14 cellular contexts compared by ENCODE assay signal in the genomic region with DNA sequence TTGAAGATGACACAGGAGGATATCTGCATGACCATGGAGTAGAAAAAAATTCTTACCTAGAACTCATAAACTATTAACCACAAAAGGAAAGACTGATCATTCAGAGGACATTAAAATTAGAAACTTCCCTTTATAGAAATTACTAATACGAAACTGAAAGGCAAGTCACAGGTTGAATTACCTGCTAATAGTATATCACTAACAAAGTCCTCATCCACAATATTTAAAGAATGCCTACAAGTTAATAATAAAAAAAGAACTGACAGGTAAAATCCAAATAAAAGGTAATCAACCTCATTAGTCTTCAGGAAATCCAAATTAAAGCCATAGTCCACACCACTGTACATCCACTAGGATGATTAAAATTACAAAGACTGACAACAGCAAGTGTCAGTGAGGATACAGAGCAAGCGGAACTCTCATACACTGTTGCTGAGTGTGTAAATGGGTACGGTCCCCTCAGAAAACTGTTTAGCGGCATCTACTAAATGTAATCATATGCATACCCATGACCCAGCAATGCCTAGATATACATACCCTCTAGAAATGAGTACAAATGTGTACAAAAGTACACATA.
A peak's percentile ranks its signal among the peaks of the same experiment; 100 is the strongest.
DNase-seq lines count a peak whose midpoint lies in the region; ATAC-seq and TF ChIP-seq lines count a peak whose summit lies in the region.
"Had no signal": no experiment of that assay in that cellular context is flagged by ENCODE, and none has a peak within 500 bp of the region (broad histone marks: within the 10 kb centered on the region; RNA-seq: fewer than 3 reads in every experiment).

No MANE protein-coding gene starts in this region.

- H3K4me3 ChIP-seq in GM23338: no peak overlapping the region
- H3K4me3 ChIP-seq: coronary artery had no signal

- H3K27me3 Mint-ChIP-seq in GM23338 (ENCODE audit: insufficient read depth, low read depth, poor library complexity): peaks cover 3% of the 10 kb centered on the region
- H3K27me3 Mint-ChIP-seq: CD4-positive, CD25-positive, alpha-beta regulatory T cell; stimulated activated naive CD8-positive, alpha-beta T cell treated with anti-CD3 and anti-CD28 coated beads, Interleukin-15, amount 100 ng/mL, for 72 hours had no signal

- no peaks in the 10 kb centered on the region for H3K36me3 ChIP-seq in GM23338 (ENCODE audit: insufficient read depth)
- H3K36me3 ChIP-seq: WERI-Rb-1 had no signal

- TF ChIP-seq CTCF in GM23338 (conservative IDR thresholded peaks at IDR 0.05; ENCODE audit: low read depth in 2 of 2): no peak

- no peaks in the 10 kb centered on the region for H3K9me2 ChIP-seq in GM23338 (ENCODE audit: insufficient read depth)

- H3K4me3 Mint-ChIP-seq in GM23338: no peak overlapping the region
- H3K4me3 Mint-ChIP-seq: CD4-positive, CD25-positive, alpha-beta regulatory T cell; stimulated activated naive CD8-positive, alpha-beta T cell treated with anti-CD3 and anti-CD28 coated beads, Interleukin-15, amount 100 ng/mL, for 72 hours had no signal

- H2AFZ ChIP-seq in GM23338: no peak overlapping the region

- peaks cover 2% of the 10 kb centered on the region; the same call in 2 of the 3 replicates for H3K4me1 Mint-ChIP-seq in GM23338

- no peak overlapping the region for H3K27ac ChIP-seq in GM23338 (ENCODE audit: low read depth)
- H3K27ac ChIP-seq: WERI-Rb-1 had no signal

- H3K4me1 ChIP-seq in GM23338 (ENCODE audit: insufficient read depth): no peaks in the 10 kb centered on the region

- no peak overlapping the region for H3K4me2 ChIP-seq in GM23338

- peak; percentile 87 for ATAC-seq in GM18508 (IDR thresholded peaks at IDR 0.05; ENCODE audit: insufficient read depth, unreplicated experiment)
- ATAC-seq in GM19455 (IDR thresholded peaks at IDR 0.05; ENCODE audit: unreplicated experiment): peak; percentile 82
- ATAC-seq in HG02884 (IDR thresholded peaks at IDR 0.05; ENCODE audit: unreplicated experiment): peak; percentile 73
- ATAC-seq in HG03565 (IDR thresholded peaks at IDR 0.05; ENCODE audit: unreplicated experiment): peak; percentile 89
- no peak for ATAC-seq in GM23338
- ATAC-seq: stimulated activated naive CD8-positive, alpha-beta T cell treated with anti-CD3 and anti-CD28 coated beads, Interleukin-15, amount 100 ng/mL, for 72 hours had no signal

- peaks cover 13% of the 10 kb centered on the region for H3K9me3 Mint-ChIP-seq in GM23338
- H3K9me3 Mint-ChIP-seq: stimulated activated naive CD8-positive, alpha-beta T cell treated with anti-CD3 and anti-CD28 coated beads, Interleukin-15, amount 100 ng/mL, for 72 hours had no signal

- H3K27ac Mint-ChIP-seq in GM23338: no peak overlapping the region
- H3K27ac Mint-ChIP-seq: CD4-positive, CD25-positive, alpha-beta regulatory T cell; stimulated activated naive CD8-positive, alpha-beta T cell treated with anti-CD3 and anti-CD28 coated beads, Interleukin-15, amount 100 ng/mL, for 72 hours had no signal

- no peak for DNase-seq in NCI-H748 (lab: John Stamatoyannopoulos, UW; ENCODE audit: unreplicated experiment)
- no peak for DNase-seq in GM23338 (ENCODE audit: low spot score)
- DNase-seq in mesenteric fat pad (ENCODE audit: low spot score): no peak
- DNase-seq in A172 (ENCODE audit: low spot score): no peak
- DNase-seq: CD4-positive, CD25-positive, alpha-beta regulatory T cell; glutamatergic neuron; stimulated activated CD4-positive, alpha-beta T cell treated with anti-CD3 and anti-CD28 coated beads, Interleukin-12 subunit alpha, Interleukin-12 subunit beta, amount 100 ng/mL, for 4 hours; stimulated activated naive CD8-positive, alpha-beta T cell treated with anti-CD3 and anti-CD28 coated beads, Interleukin-15, amount 100 ng/mL, for 72 hours; WERI-Rb-1 had no signal

- no peaks in the 10 kb centered on the region for H3K27me3 ChIP-seq in GM23338 (ENCODE audit: insufficient read depth)

- no peaks in the 10 kb centered on the region for H3F3A ChIP-seq in GM23338 (replicated peaks; ENCODE audit: low read depth)

- H4K20me1 ChIP-seq in GM23338 (replicated peaks; ENCODE audit: insufficient read depth): no peaks in the 10 kb centered on the region

- H3K36me3 Mint-ChIP-seq in GM23338 (ENCODE audit: low read depth): peaks cover 14% of the 10 kb centered on the region
- H3K36me3 Mint-ChIP-seq: CD4-positive, CD25-positive, alpha-beta regulatory T cell had no signal

- H3K79me2 ChIP-seq in GM23338 (replicated peaks; ENCODE audit: insufficient read depth): no peaks in the 10 kb centered on the region; the same call in 1 of the 2 replicates

TF ChIP-seq in GM23338, 12 proteins besides CTCF, POLR2A, EP300 and RAD21 (continues in another document):
- TF ChIP-seq CREB1 (CRISPR knock-in tag; IDR thresholded peaks at IDR 0.05; ENCODE audit: low read depth): no peak
- no peak for TF ChIP-seq ZNF114 (CRISPR knock-in tag; IDR thresholded peaks at IDR 0.05)
- TF ChIP-seq, protein P1, sequence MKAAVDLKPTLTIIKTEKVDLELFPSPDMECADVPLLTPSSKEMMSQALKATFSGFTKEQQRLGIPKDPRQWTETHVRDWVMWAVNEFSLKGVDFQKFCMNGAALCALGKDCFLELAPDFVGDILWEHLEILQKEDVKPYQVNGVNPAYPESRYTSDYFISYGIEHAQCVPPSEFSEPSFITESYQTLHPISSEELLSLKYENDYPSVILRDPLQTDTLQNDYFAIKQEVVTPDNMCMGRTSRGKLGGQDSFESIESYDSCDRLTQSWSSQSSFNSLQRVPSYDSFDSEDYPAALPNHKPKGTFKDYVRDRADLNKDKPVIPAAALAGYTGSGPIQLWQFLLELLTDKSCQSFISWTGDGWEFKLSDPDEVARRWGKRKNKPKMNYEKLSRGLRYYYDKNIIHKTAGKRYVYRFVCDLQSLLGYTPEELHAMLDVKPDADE (IDR thresholded peaks at IDR 0.05): no peak
- no peak for TF ChIP-seq EZH2phosphoT487 (IDR thresholded peaks at IDR 0.05; ENCODE audit: unreplicated experiment)
- TF ChIP-seq ZNF331 (CRISPR knock-in tag; IDR thresholded peaks at IDR 0.05; ENCODE audit: low read depth): no peak
- TF ChIP-seq NANOG (IDR thresholded peaks at IDR 0.05; ENCODE audit: borderline replicate concordance): no peak
- TF ChIP-seq, protein P2, sequence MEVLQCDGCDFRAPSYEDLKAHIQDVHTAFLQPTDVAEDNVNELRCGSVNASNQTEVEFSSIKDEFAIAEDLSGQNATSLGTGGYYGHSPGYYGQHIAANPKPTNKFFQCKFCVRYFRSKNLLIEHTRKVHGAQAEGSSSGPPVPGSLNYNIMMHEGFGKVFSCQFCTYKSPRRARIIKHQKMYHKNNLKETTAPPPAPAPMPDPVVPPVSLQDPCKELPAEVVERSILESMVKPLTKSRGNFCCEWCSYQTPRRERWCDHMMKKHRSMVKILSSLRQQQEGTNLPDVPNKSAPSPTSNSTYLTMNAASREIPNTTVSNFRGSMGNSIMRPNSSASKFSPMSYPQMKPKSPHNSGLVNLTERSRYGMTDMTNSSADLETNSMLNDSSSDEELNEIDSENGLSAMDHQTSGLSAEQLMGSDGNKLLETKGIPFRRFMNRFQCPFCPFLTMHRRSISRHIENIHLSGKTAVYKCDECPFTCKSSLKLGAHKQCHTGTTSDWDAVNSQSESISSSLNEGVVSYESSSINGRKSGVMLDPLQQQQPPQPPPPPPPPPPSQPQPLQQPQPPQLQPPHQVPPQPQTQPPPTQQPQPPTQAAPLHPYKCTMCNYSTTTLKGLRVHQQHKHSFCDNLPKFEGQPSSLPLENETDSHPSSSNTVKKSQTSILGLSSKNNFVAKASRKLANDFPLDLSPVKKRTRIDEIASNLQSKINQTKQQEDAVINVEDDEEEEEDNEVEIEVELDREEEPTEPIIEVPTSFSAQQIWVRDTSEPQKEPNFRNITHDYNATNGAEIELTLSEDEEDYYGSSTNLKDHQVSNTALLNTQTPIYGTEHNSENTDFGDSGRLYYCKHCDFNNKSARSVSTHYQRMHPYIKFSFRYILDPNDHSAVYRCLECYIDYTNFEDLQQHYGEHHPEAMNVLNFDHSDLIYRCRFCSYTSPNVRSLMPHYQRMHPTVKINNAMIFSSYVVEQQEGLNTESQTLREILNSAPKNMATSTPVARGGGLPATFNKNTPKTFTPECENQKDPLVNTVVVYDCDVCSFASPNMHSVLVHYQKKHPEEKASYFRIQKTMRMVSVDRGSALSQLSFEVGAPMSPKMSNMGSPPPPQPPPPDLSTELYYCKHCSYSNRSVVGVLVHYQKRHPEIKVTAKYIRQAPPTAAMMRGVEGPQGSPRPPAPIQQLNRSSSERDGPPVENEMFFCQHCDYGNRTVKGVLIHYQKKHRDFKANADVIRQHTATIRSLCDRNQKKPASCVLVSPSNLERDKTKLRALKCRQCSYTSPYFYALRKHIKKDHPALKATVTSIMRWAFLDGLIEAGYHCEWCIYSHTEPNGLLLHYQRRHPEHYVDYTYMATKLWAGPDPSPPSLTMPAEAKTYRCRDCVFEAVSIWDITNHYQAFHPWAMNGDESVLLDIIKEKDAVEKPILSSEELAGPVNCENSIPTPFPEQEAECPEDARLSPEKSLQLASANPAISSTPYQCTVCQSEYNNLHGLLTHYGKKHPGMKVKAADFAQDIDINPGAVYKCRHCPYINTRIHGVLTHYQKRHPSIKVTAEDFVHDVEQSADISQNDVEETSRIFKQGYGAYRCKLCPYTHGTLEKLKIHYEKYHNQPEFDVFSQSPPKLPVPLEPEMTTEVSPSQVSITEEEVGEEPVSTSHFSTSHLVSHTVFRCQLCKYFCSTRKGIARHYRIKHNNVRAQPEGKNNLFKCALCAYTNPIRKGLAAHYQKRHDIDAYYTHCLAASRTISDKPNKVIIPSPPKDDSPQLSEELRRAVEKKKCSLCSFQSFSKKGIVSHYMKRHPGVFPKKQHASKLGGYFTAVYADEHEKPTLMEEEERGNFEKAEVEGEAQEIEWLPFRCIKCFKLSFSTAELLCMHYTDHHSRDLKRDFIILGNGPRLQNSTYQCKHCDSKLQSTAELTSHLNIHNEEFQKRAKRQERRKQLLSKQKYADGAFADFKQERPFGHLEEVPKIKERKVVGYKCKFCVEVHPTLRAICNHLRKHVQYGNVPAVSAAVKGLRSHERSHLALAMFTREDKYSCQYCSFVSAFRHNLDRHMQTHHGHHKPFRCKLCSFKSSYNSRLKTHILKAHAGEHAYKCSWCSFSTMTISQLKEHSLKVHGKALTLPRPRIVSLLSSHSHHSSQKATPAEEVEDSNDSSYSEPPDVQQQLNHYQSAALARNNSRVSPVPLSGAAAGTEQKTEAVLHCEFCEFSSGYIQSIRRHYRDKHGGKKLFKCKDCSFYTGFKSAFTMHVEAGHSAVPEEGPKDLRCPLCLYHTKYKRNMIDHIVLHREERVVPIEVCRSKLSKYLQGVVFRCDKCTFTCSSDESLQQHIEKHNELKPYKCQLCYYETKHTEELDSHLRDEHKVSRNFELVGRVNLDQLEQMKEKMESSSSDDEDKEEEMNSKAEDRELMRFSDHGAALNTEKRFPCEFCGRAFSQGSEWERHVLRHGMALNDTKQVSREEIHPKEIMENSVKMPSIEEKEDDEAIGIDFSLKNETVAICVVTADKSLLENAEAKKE (CRISPR knock-in tag; IDR thresholded peaks at IDR 0.05): no peak
- TF ChIP-seq POLR2AphosphoS5 (IDR thresholded peaks at IDR 0.05; ENCODE audit: low read depth): no peak
